1 cellular context compared by ENCODE assay signal in the genomic region with DNA sequence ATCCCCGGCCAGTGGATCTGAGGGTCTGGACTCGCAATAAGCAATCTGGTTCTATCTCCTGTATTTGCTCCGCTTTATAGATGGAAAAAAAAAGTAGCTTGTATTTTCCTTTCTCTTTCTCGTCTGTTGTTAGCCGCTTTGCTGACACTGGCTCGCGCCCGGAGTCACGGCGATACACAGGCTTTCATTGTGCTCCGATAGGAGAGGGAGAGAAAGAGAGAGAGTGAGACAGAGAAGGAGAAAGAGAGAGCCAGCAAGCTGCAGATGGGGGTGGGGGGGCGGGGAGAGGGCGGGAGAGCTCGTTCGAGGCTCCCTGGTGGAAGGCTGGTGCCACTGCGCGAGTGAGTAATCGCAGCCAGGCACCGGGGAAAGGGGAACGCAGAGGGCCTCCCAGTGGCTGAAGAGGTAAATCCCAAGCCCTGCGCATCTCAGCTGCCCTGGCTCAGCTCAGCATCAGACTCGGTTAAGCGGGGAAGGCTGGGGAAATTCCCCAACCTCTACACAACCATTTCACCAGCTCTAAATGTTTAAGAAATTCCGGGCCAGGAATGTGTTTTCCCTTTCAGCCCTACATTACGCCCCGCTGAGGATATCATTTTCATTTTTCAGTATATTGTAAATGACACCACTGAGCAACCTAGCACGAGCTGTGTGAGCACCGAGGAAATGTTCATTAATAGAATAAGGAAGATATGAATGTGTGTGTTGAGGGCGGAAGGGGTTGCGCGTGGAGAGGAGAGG.
TF ChIP-seq lines count a peak whose summit lies in the region.

Gene MAML2 (minus strand): TSS at position 225 of the 741 bp plus-strand sequence. CDS start 1,300 bp downstream, outside the sequence.

TF ChIP-seq in HepG2, 621 proteins besides CTCF, POLR2A, EP300 and RAD21 (continued from another document and continues in another):
- TF ChIP-seq MLXIP (CRISPR knock-in tag; IDR thresholded peaks at IDR 0.05; ENCODE audit: borderline replicate concordance) (no peak), THYN1 (CRISPR knock-in tag; IDR thresholded peaks at IDR 0.05; ENCODE audit: borderline replicate concordance, low read depth) (no peak), SKI (IDR thresholded peaks at IDR 0.05; ENCODE audit: partially characterized antibody) (no peak), NFKBIZ (CRISPR knock-in tag; IDR thresholded peaks at IDR 0.05) (no peak), MLLT10 (CRISPR knock-in tag; IDR thresholded peaks at IDR 0.05) (no peak), ZNF275 (CRISPR knock-in tag; IDR thresholded peaks at IDR 0.05; ENCODE audit: borderline replicate concordance) (no peak), SOX5 (CRISPR knock-in tag; IDR thresholded peaks at IDR 0.05; ENCODE audit: borderline replicate concordance) (no peak), PAF1 (CRISPR knock-in tag; IDR thresholded peaks at IDR 0.05) (no peak), ZFP36 (IDR thresholded peaks at IDR 0.05; ENCODE audit: borderline replicate concordance, low read depth, low read length, partially characterized antibody) (peak; percentile 14), ZNF646 (CRISPR knock-in tag; IDR thresholded peaks at IDR 0.05) (no peak), CBX1 (IDR thresholded peaks at IDR 0.05; ENCODE audit: low read depth) (no peak), SAP130 (CRISPR knock-in tag; IDR thresholded peaks at IDR 0.05; ENCODE audit: low read depth) (peak; percentile 57), RFXAP (CRISPR knock-in tag; IDR thresholded peaks at IDR 0.05; ENCODE audit: borderline replicate concordance) (no peak), ZNF205 (CRISPR knock-in tag; IDR thresholded peaks at IDR 0.05) (no peak), EZH2 (conservative IDR thresholded peaks at IDR 0.05; ENCODE audit: low read depth, low read length) (no peak), CENPBD1 (CRISPR knock-in tag; IDR thresholded peaks at IDR 0.05; ENCODE audit: borderline replicate concordance, low read depth) (no peak), ZNF451 (CRISPR knock-in tag; IDR thresholded peaks at IDR 0.05) (no peak), KDM4B (CRISPR knock-in tag; IDR thresholded peaks at IDR 0.05) (no peak), TBP (CRISPR knock-in tag; IDR thresholded peaks at IDR 0.05) (no peak), EED (CRISPR knock-in tag; IDR thresholded peaks at IDR 0.05) (no peak), KDM2A (CRISPR knock-in tag; IDR thresholded peaks at IDR 0.05; ENCODE audit: borderline replicate concordance, low read depth) (peak; percentile 78), HHEX (CRISPR knock-in tag; IDR thresholded peaks at IDR 0.05) (no peak), ZNF12 (CRISPR knock-in tag; IDR thresholded peaks at IDR 0.05) (no peak), JDP2 (CRISPR knock-in tag; IDR thresholded peaks at IDR 0.05; ENCODE audit: borderline replicate concordance) (no peak), BRD4 (CRISPR knock-in tag; IDR thresholded peaks at IDR 0.05) (no peak), ZNF746 (CRISPR knock-in tag; IDR thresholded peaks at IDR 0.05) (no peak)
- TF ChIP-seq, protein P1, sequence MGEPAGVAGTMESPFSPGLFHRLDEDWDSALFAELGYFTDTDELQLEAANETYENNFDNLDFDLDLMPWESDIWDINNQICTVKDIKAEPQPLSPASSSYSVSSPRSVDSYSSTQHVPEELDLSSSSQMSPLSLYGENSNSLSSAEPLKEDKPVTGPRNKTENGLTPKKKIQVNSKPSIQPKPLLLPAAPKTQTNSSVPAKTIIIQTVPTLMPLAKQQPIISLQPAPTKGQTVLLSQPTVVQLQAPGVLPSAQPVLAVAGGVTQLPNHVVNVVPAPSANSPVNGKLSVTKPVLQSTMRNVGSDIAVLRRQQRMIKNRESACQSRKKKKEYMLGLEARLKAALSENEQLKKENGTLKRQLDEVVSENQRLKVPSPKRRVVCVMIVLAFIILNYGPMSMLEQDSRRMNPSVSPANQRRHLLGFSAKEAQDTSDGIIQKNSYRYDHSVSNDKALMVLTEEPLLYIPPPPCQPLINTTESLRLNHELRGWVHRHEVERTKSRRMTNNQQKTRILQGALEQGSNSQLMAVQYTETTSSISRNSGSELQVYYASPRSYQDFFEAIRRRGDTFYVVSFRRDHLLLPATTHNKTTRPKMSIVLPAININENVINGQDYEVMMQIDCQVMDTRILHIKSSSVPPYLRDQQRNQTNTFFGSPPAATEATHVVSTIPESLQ (CRISPR knock-in tag; conservative IDR thresholded peaks at IDR 0.05), result 0 out of 2 replicates have a peak, but pooled peaks have one; percentile 58
- TF ChIP-seq, protein P2, sequence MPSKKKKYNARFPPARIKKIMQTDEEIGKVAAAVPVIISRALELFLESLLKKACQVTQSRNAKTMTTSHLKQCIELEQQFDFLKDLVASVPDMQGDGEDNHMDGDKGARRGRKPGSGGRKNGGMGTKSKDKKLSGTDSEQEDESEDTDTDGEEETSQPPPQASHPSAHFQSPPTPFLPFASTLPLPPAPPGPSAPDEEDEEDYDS (CRISPR knock-in tag; IDR thresholded peaks at IDR 0.05), result no peak
- TF ChIP-seq, protein P3, sequence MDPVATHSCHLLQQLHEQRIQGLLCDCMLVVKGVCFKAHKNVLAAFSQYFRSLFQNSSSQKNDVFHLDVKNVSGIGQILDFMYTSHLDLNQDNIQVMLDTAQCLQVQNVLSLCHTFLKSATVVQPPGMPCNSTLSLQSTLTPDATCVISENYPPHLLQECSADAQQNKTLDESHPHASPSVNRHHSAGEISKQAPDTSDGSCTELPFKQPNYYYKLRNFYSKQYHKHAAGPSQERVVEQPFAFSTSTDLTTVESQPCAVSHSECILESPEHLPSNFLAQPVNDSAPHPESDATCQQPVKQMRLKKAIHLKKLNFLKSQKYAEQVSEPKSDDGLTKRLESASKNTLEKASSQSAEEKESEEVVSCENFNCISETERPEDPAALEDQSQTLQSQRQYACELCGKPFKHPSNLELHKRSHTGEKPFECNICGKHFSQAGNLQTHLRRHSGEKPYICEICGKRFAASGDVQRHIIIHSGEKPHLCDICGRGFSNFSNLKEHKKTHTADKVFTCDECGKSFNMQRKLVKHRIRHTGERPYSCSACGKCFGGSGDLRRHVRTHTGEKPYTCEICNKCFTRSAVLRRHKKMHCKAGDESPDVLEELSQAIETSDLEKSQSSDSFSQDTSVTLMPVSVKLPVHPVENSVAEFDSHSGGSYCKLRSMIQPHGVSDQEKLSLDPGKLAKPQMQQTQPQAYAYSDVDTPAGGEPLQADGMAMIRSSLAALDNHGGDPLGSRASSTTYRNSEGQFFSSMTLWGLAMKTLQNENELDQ (CRISPR knock-in tag; IDR thresholded peaks at IDR 0.05; ENCODE audit: borderline replicate concordance), result no peak
- TF ChIP-seq, protein P4, sequence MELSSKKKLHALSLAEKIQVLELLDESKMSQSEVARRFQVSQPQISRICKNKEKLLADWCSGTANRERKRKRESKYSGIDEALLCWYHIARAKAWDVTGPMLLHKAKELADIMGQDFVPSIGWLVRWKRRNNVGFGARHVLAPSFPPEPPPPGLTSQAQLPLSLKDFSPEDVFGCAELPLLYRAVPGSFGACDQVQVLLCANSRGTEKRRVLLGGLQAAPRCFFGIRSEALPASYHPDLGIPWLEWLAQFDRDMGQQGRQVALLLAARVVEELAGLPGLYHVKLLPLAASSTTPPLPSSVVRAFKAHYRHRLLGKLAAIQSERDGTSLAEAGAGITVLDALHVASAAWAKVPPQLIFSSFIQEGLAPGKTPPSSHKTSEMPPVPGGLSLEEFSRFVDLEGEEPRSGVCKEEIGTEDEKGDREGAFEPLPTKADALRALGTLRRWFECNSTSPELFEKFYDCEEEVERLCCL (CRISPR knock-in tag; IDR thresholded peaks at IDR 0.05; ENCODE audit: borderline replicate concordance), result no peak
- TF ChIP-seq, protein P5, sequence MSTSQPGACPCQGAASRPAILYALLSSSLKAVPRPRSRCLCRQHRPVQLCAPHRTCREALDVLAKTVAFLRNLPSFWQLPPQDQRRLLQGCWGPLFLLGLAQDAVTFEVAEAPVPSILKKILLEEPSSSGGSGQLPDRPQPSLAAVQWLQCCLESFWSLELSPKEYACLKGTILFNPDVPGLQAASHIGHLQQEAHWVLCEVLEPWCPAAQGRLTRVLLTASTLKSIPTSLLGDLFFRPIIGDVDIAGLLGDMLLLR (CRISPR knock-in tag; IDR thresholded peaks at IDR 0.05), result no peak
